Comparison of ENCODE assay signal across 12 cellular contexts in the genomic region with DNA sequence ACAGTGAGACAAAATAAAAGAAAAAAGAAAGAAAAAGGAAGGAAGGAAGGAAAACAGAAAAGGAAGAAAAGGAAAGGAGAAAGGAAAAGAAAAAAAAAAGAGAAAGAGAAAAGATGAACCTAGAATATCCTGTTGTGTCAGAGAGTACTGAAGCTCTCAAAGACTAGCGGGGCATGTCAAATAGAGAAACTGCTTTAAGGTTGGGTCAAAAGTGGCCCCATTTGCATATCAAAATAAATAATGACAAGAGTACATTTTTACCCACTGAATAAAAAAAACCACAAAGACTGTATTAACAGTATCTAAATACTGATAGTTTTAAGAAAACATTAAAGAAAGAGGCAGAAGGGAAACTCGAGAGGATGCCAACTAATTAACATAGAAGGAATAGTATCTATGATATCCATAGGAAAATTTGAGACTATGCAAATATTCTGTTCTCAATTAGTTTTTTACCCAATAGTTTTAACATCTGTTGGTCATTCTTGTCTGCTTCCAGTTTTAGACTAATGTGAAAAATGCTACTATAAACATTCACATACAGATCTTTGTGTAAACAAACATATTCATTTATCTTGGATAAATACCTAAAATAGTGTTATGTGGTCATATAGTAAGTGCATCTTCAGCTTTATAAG.
"Had no signal": no experiment of that assay in that cellular context is flagged by ENCODE, and none has a peak within 500 bp of the region (broad histone marks: within the 10 kb centered on the region; RNA-seq: fewer than 3 reads in every experiment).

No MANE protein-coding gene starts in this region.

- ATAC-seq: activated CD8-positive, alpha-beta T cell treated with anti-CD3 and anti-CD28 coated beads for 36 hours; stimulated activated effector memory CD8-positive, alpha-beta T cell treated with anti-CD3 and anti-CD28 coated beads, Interleukin-12 subunit alpha, Interleukin-12 subunit beta, amount 100 ng/mL, for 72 hours; WTC11 had no signal

- H3K4me3 Mint-ChIP-seq: activated CD8-positive, alpha-beta T cell treated with anti-CD3 and anti-CD28 coated beads for 36 hours; activated naive CD8-positive, alpha-beta T cell treated with anti-CD3 and anti-CD28 coated beads for 36 hours; nephron; stimulated activated effector memory CD8-positive, alpha-beta T cell treated with anti-CD3 and anti-CD28 coated beads, Interleukin-12 subunit alpha, Interleukin-12 subunit beta, amount 100 ng/mL, for 72 hours; WTC11 had no signal

- H3K36me3 Mint-ChIP-seq: activated naive CD8-positive, alpha-beta T cell treated with anti-CD3 and anti-CD28 coated beads for 36 hours; stimulated activated effector memory CD8-positive, alpha-beta T cell treated with anti-CD3 and anti-CD28 coated beads, Interleukin-12 subunit alpha, Interleukin-12 subunit beta, amount 100 ng/mL, for 72 hours had no signal

- H3K27me3 Mint-ChIP-seq: activated CD8-positive, alpha-beta T cell treated with anti-CD3 and anti-CD28 coated beads for 36 hours; activated naive CD8-positive, alpha-beta T cell treated with anti-CD3 and anti-CD28 coated beads for 36 hours had no signal

- H3K9me3 Mint-ChIP-seq: activated CD8-positive, alpha-beta T cell treated with anti-CD3 and anti-CD28 coated beads for 36 hours; activated naive CD8-positive, alpha-beta T cell treated with anti-CD3 and anti-CD28 coated beads for 36 hours; nephron; stimulated activated effector memory CD8-positive, alpha-beta T cell treated with anti-CD3 and anti-CD28 coated beads, Interleukin-12 subunit alpha, Interleukin-12 subunit beta, amount 100 ng/mL, for 72 hours had no signal

- H3K4me1 Mint-ChIP-seq: activated naive CD8-positive, alpha-beta T cell treated with anti-CD3 and anti-CD28 coated beads for 36 hours; nephron; WTC11 had no signal

- H3K27ac Mint-ChIP-seq: activated CD8-positive, alpha-beta T cell treated with anti-CD3 and anti-CD28 coated beads for 36 hours; activated naive CD8-positive, alpha-beta T cell treated with anti-CD3 and anti-CD28 coated beads for 36 hours; nephron; stimulated activated effector memory CD8-positive, alpha-beta T cell treated with anti-CD3 and anti-CD28 coated beads, Interleukin-12 subunit alpha, Interleukin-12 subunit beta, amount 100 ng/mL, for 72 hours; WTC11 had no signal

- DNase-seq: activated CD4-positive, alpha-beta T cell treated with anti-CD3 and anti-CD28 coated beads for 4 hours; activated CD8-positive, alpha-beta T cell treated with anti-CD3 and anti-CD28 coated beads for 36 hours; activated gamma-delta T cell; activated naive CD8-positive, alpha-beta T cell treated with anti-CD3 and anti-CD28 coated beads for 36 hours; activated T-cell treated with anti-CD3 and anti-CD28 coated beads, Interleukin-2, amount 50 U/mL, for 48 hours; dermis blood vessel endothelial cell; hypothalamus; tibial artery; uterus had no signal
